In genomic region chr14:101809671-101810514, GRCh38 we compare ENCODE assay signal across 8 cellular contexts. TPM values are rescaled to one million over a fixed set of nuclear protein-coding genes. Genes with fewer than 3 reads are reported as not detected.
DNase-seq lines count a peak whose midpoint lies in the region; ATAC-seq and TF ChIP-seq lines count a peak whose summit lies in the region.

No MANE protein-coding gene starts in this region.

- no peak for TF ChIP-seq POLR2A in lower leg skin (IDR thresholded peaks at IDR 0.05)

- H3K27me3 ChIP-seq in HL-60 (ENCODE audit: insufficient read depth, poor library complexity, severe bottlenecking) (no peaks in the 10 kb centered on the region), ectodermal cell (ENCODE audit: control insufficient read depth, insufficient read depth, low read length, poor library complexity, severe bottlenecking) (no peaks in the 10 kb centered on the region)

- 0 to 1% methylated on average over 23 of the region's 23 CpGs for WGBS in ectodermal cell, 2 experiments
- WGBS in lower leg skin, 2 donors = 0 to 1% methylated on average over 23 of the region's 23 CpGs

- H3K9me3 Mint-ChIP-seq in activated CD8-positive, alpha-beta T cell treated with anti-CD3 and anti-CD28 coated beads for 36 hours = no peaks in the 10 kb centered on the region

- peaks cover 38% of the 10 kb centered on the region for H3K4me1 Mint-ChIP-seq in activated CD8-positive, alpha-beta T cell treated with anti-CD3 and anti-CD28 coated beads for 36 hours (ENCODE audit: low read depth)

- H3K9me3 ChIP-seq in ectodermal cell (ENCODE audit: control insufficient read depth, low read length) = no peaks in the 10 kb centered on the region

- peak overlapping the region; percentile 55 for H3K4me3 ChIP-seq in HL-60 (replicated peaks; ENCODE audit: insufficient read depth, low read length)
- peak overlapping the region; percentile 74 for H3K4me3 ChIP-seq in ectodermal cell (ENCODE audit: insufficient read depth, low read depth, low read length)
- H3K4me3 ChIP-seq in lower leg skin (ENCODE audit: low read depth, poor library complexity, severe bottlenecking) = peak overlapping the region; percentile 44

- peak overlapping the region; percentile 95 for H3K27ac Mint-ChIP-seq in activated CD8-positive, alpha-beta T cell treated with anti-CD3 and anti-CD28 coated beads for 36 hours

- H3K36me3 Mint-ChIP-seq in activated CD8-positive, alpha-beta T cell treated with anti-CD3 and anti-CD28 coated beads for 36 hours (ENCODE audit: low read depth) = peaks cover 34% of the 10 kb centered on the region

- CTCF ChIA-PET in activated CD8-positive, alpha-beta T cell treated with anti-CD3 and anti-CD28 coated beads for 36 hours (lab: Charles Lee) = interaction anchor here (0.9 to 5.3 kb wide), 11 partner anchors 10 to 103 kb away, joined by 3 to 37 read pairs (median 4); no protein-coding TSS in a partner anchor

- H3K27ac ChIP-seq in HL-60 (replicated peaks) (peak overlapping the region; percentile 98), ectodermal cell (ENCODE audit: insufficient read depth, low read depth, low read length, poor library complexity, severe bottlenecking) (peak overlapping the region; percentile 99)

- no peaks in the 10 kb centered on the region for H3K27me3 Mint-ChIP-seq in activated CD8-positive, alpha-beta T cell treated with anti-CD3 and anti-CD28 coated beads for 36 hours

- H3K4me1 ChIP-seq in ectodermal cell (ENCODE audit: control insufficient read depth, insufficient read depth, low read length) = peaks cover 18% of the 10 kb centered on the region

- no peaks in the 10 kb centered on the region for H3K36me3 ChIP-seq in ectodermal cell (ENCODE audit: control insufficient read depth, insufficient read depth, low read length)

- intact Hi-C loops in activated CD8-positive, alpha-beta T cell treated with anti-CD3 and anti-CD28 coated beads for 36 hours (cut with micrococcal nuclease) = loop anchor here (5.0 kb wide), 1 partner anchor 43 kb away; no protein-coding TSS in a partner anchor
- intact Hi-C loops in lower leg skin (cut with DNase I; ENCODE audit: low total_unique reads) = no loop called here

- peak; percentile 81 for DNase-seq in CMK (ENCODE audit: low read depth)
- peak; percentile 93 for DNase-seq in HL-60 (ENCODE audit: low read depth in 1 of 2, low spot score in 1 of 2)
- peak; percentile 76 for DNase-seq in NCI-H82 treated with DMSO at 0.1 percent for 48 hours (lab: John Stamatoyannopoulos, UW; ENCODE audit: unreplicated experiment)
- DNase-seq in activated CD8-positive, alpha-beta T cell treated with anti-CD3 and anti-CD28 coated beads for 36 hours = peak; percentile 92
- peak; percentile 91 to 97 for DNase-seq in lower leg skin (ENCODE audit: low spot score in 2 of 2)
- DNase-seq in stimulated activated CD4-positive, alpha-beta T cell treated with anti-CD3 and anti-CD28 coated beads, TNF-alpha, amount 100 ng/mL, for 1 hour (ENCODE audit: low read depth in 3 of 3, low spot score in 1 of 3) = peak; percentile 43 to 64 (median 63)

- POLR2A ChIA-PET in activated CD8-positive, alpha-beta T cell treated with anti-CD3 and anti-CD28 coated beads for 36 hours (lab: Charles Lee) = interaction anchor here (0.6 to 10.3 kb wide), 17 partner anchors 10 to 139 kb away, joined by 3 to 225 read pairs (median 5); no protein-coding TSS in a partner anchor

- peak overlapping the region; percentile 79 for H3K4me3 Mint-ChIP-seq in activated CD8-positive, alpha-beta T cell treated with anti-CD3 and anti-CD28 coated beads for 36 hours

- peak; percentile 61 for ATAC-seq in GM19467 (IDR thresholded peaks at IDR 0.05; ENCODE audit: unreplicated experiment)
- peak; percentile 90 for ATAC-seq in activated CD8-positive, alpha-beta T cell treated with anti-CD3 and anti-CD28 coated beads for 36 hours

- TF ChIP-seq CTCF in HL-60 (IDR thresholded peaks at IDR 0.05; ENCODE audit: insufficient read depth, low read length) (no peak), lower leg skin (IDR thresholded peaks at IDR 0.05) (no peak)
- no peak for TF ChIP-seq CTCF in activated CD8-positive, alpha-beta T cell treated with anti-CD3 and anti-CD28 coated beads for 36 hours (IDR thresholded peaks at IDR 0.05)

RNA-seq across cellular contexts. Expression of gene PPP2R5C, which starts 48.4 kb away (rescaled TPM):
- total RNA-seq in activated CD8-positive, alpha-beta T cell treated with anti-CD3 and anti-CD28 coated beads for 36 hours = 100 to 1,000 TPM; 238 to 242 TPM
- polyA plus RNA-seq in ectodermal cell (2013, experiment 1 of 4) = 141 TPM
- 135 TPM for polyA plus RNA-seq in ectodermal cell (2013, experiment 2 of 4)
- polyA plus RNA-seq in ectodermal cell (2013, experiment 3 of 4) = 130 TPM
- 146 TPM for polyA plus RNA-seq in ectodermal cell (2013, experiment 4 of 4)
- total RNA-seq in lower leg skin = 10 to 100 TPM; 74.6 to 89.9 (median 80.3) TPM

Comparison
In these comparisons a context has a peak if more than half of its experiments do, and no peak if none do; other contexts are left out.
1. Peak in every context shown above with its lines: DNase-seq, ATAC-seq, H3K4me3 ChIP-seq and H3K27ac ChIP-seq.